ENCODE assay signal across 28 cellular contexts in the genomic region with DNA sequence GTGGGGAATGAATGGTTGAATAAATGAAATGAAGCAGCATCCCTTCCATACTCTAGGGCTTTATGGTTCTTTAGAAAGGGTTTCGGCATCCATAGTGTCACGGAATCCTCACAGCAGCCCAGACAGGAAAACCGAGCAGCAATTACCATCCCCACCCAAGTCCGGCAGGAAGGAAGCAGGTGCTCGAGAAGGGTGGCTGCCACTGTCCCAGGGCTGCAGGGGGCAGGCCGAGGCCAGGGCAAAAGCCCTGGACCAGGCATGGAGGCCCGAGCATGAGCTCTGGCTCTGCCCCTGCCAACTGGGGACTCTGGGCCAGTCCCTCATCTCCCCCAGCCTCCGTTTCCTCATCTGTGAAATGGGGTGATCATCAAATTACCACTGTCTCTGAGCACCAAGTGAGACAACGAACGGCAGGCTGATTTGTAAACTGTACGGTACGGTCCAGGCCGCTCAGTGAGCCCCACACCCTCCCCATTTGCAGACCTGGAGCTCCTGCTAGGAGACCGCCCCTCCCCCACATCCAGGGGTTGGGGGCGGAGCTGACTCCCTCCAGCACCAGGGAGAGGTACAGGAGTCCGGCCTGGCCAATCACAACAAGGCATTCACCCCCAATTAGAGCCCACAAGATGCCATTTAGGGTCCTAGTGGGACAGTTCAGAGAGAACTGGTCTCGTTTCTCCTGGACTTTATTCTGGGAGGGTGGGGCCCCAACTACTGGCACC.
"Had no signal": no experiment of that assay in that cellular context is flagged by ENCODE, and none has a peak within 500 bp of the region (broad histone marks: within the 10 kb centered on the region; RNA-seq: fewer than 3 reads in every experiment).

No MANE protein-coding gene starts in this region.

- H3K9me3 Mint-ChIP-seq: activated CD4-positive, alpha-beta T cell treated with anti-CD3 and anti-CD28 coated beads, Interleukin-2, amount 10 ng/mL, durations not matched to agents 7 days and 5 days; activated CD8-positive, alpha-beta T cell treated with anti-CD3 and anti-CD28 coated beads for 36 hours; activated T-cell treated with anti-CD3 and anti-CD28 coated beads, Interleukin-2, amount 50 U/mL, for 4 hours; activated T-helper 17 cell treated with anti-CD3 and anti-CD28 coated beads, Interleukin-2, amount 50 U/mL, for 72 hours; mesothelial cell of epicardium; T-helper 1 cell treated with Interleukin-12 subunit alpha and Interleukin-12 subunit beta and Interleukin-4 antibody, amounts not matched to agents 30 μg/mL and 1 μg/mL, for 36 hours had no signal

- H3K9me3 ChIP-seq: gastrocnemius medialis, right atrium auricular region, spleen, tibial nerve had no signal

- DNase-seq: activated CD4-positive, alpha-beta T cell treated with anti-CD3 and anti-CD28 coated beads, Interleukin-2, amount 10 ng/mL, durations not matched to agents 7 days and 5 days; activated CD4-positive, CD25-positive, alpha-beta regulatory T cell treated with anti-CD3 and anti-CD28 coated beads, Interleukin-2, amount 50 U/mL, for 72 hours; activated CD8-positive, alpha-beta T cell treated with anti-CD3 and anti-CD28 coated beads for 36 hours; activated gamma-delta T cell treated with Interleukin-2 at 50 U/mL for 16 hours; activated naive CD4-positive, alpha-beta T cell treated with anti-CD3 and anti-CD28 coated beads, Interleukin-2, amount 50 U/mL, for 16 hours; activated T-cell treated with anti-CD3 and anti-CD28 coated beads, Interleukin-2, amount 50 U/mL, for 4 hours; amniotic stem cell; brain microvascular endothelial cell; dorsolateral prefrontal cortex; effector memory CD4-positive, alpha-beta T cell; erythroblast; gastrocnemius medialis; kidney glomerular epithelial cell; mammary epithelial cell; naive B cell; occipital lobe; spleen; stimulated activated naive CD4-positive, alpha-beta T cell treated with Interleukin-2 at 50 U/mL for 16 hours; T-helper 9 cell; WERI-Rb-1 had no signal

- H3K4me1 ChIP-seq: gastrocnemius medialis, right atrium auricular region, tibial nerve had no signal

- H3K4me2 ChIP-seq: hepatocyte had no signal

- H2AFZ ChIP-seq: hepatocyte had no signal

- FAIRE-seq: astrocyte had no signal

- H3K27ac ChIP-seq: brain microvascular endothelial cell, coronary artery, gastrocnemius medialis, hepatocyte, right atrium auricular region, spleen, tibial nerve, WERI-Rb-1 had no signal

- H3K4me3 Mint-ChIP-seq: activated CD4-positive, alpha-beta T cell treated with anti-CD3 and anti-CD28 coated beads, Interleukin-2, amount 10 ng/mL, durations not matched to agents 7 days and 5 days; activated CD8-positive, alpha-beta T cell treated with anti-CD3 and anti-CD28 coated beads for 36 hours; activated T-cell treated with anti-CD3 and anti-CD28 coated beads, Interleukin-2, amount 50 U/mL, for 4 hours; activated T-helper 17 cell treated with anti-CD3 and anti-CD28 coated beads, Interleukin-2, amount 50 U/mL, for 72 hours; mesothelial cell of epicardium; naive B cell; T-helper 1 cell treated with Interleukin-12 subunit alpha and Interleukin-12 subunit beta and Interleukin-4 antibody, amounts not matched to agents 30 μg/mL and 1 μg/mL, for 36 hours had no signal

- H3K4me3 ChIP-seq: coronary artery, dorsolateral prefrontal cortex, gastrocnemius medialis, hepatocyte, right atrium auricular region, spleen, tibial nerve had no signal

- H3K79me2 ChIP-seq: hepatocyte had no signal

- H3K36me3 ChIP-seq: brain microvascular endothelial cell, gastrocnemius medialis, right atrium auricular region, spleen, tibial nerve had no signal

- H3K27ac Mint-ChIP-seq: activated CD4-positive, alpha-beta T cell treated with anti-CD3 and anti-CD28 coated beads, Interleukin-2, amount 10 ng/mL, durations not matched to agents 7 days and 5 days; activated CD8-positive, alpha-beta T cell treated with anti-CD3 and anti-CD28 coated beads for 36 hours; activated T-helper 17 cell treated with anti-CD3 and anti-CD28 coated beads, Interleukin-2, amount 50 U/mL, for 72 hours; mesothelial cell of epicardium; T-helper 1 cell treated with Interleukin-12 subunit alpha and Interleukin-12 subunit beta and Interleukin-4 antibody, amounts not matched to agents 30 μg/mL and 1 μg/mL, for 36 hours had no signal

- H3K27me3 Mint-ChIP-seq: activated CD4-positive, alpha-beta T cell treated with anti-CD3 and anti-CD28 coated beads, Interleukin-2, amount 10 ng/mL, durations not matched to agents 7 days and 5 days; activated CD8-positive, alpha-beta T cell treated with anti-CD3 and anti-CD28 coated beads for 36 hours had no signal

- H3K27me3 ChIP-seq: brain microvascular endothelial cell, dorsolateral prefrontal cortex, right atrium auricular region had no signal

- ATAC-seq: activated CD8-positive, alpha-beta T cell treated with anti-CD3 and anti-CD28 coated beads for 36 hours; activated T-cell treated with anti-CD3 and anti-CD28 coated beads, Interleukin-2, amount 50 U/mL, for 4 hours; activated T-helper 17 cell treated with anti-CD3 and anti-CD28 coated beads, Interleukin-2, amount 50 U/mL, for 72 hours; gastrocnemius medialis had no signal

- H3K36me3 Mint-ChIP-seq: mesothelial cell of epicardium, naive B cell had no signal

- H3K4me1 Mint-ChIP-seq: activated CD4-positive, alpha-beta T cell treated with anti-CD3 and anti-CD28 coated beads, Interleukin-2, amount 10 ng/mL, durations not matched to agents 7 days and 5 days; activated T-helper 17 cell treated with anti-CD3 and anti-CD28 coated beads, Interleukin-2, amount 50 U/mL, for 72 hours; mesothelial cell of epicardium; naive B cell had no signal
